8 cellular contexts compared by ENCODE assay signal in genomic region chrX:21374994-21375794, GRCh38. TPM values are rescaled to one million over a fixed set of nuclear protein-coding genes. Genes with fewer than 3 reads are reported as not detected.
DNase-seq lines count a peak whose midpoint lies in the region; ATAC-seq and TF ChIP-seq lines count a peak whose summit lies in the region.

No MANE protein-coding gene starts in this region.

- H3K4me1 ChIP-seq in body of pancreas, result peaks cover 3% of the 10 kb centered on the region
- H3K4me1 ChIP-seq in lung (ENCODE audit: control insufficient read depth in 2 of 2, insufficient read depth in 2 of 2, low read length in 2 of 2), result peaks cover 0 to 6% of the 10 kb centered on the region in 2 donors
- peaks cover 0 to 3% of the 10 kb centered on the region in 2 donors for H3K4me1 ChIP-seq in uterus

- no peaks in the 10 kb centered on the region for H3K36me3 ChIP-seq in body of pancreas (replicated peaks in 1 of 2; ENCODE audit: insufficient read depth in 1 of 2, low read depth in 2 of 2)
- H3K36me3 ChIP-seq in lung (ENCODE audit: control insufficient read depth in 2 of 2, insufficient read depth in 2 of 2, low read length in 2 of 2), result no peaks in the 10 kb centered on the region
- H3K36me3 ChIP-seq in uterus, result no peaks in the 10 kb centered on the region

- H3K27me3 ChIP-seq in body of pancreas (no peaks in the 10 kb centered on the region), lung (ENCODE audit: control insufficient read depth, insufficient read depth) (no peaks in the 10 kb centered on the region), uterus (peaks cover 0 to 15% of the 10 kb centered on the region in 2 donors)

- H3K4me3 ChIP-seq in body of pancreas (peak overlapping the region; percentile 13 to 37), lung (peak overlapping the region; percentile 17), uterus (peak overlapping the region; percentile 16 to 34)

- H3K9me3 ChIP-seq in body of pancreas (no peaks in the 10 kb centered on the region), lung (ENCODE audit: control insufficient read depth in 2 of 2, insufficient read depth in 1 of 2, low read length in 1 of 2) (peaks cover 0 to 6% of the 10 kb centered on the region in 2 donors), uterus (no peaks in the 10 kb centered on the region)

- peak; percentile 57 for DNase-seq in activated effector memory CD4-positive, alpha-beta T cell treated with anti-CD3 and anti-CD28 coated beads, Interleukin-2, amount 50 U/mL, for 16 hours
- DNase-seq in activated effector memory CD4-positive, alpha-beta T cell treated with Interleukin-2 at 50 U/mL for 16 hours, result no peak
- peak in 2 of 4 donors; percentile 11 to 13 for DNase-seq in body of pancreas
- DNase-seq in lung (ENCODE audit: low spot score), result no peak
- no peak for DNase-seq in uterus
- no peak for DNase-seq in occipital lobe (lab: John Stamatoyannopoulos, UW)

- TF ChIP-seq CTCF in body of pancreas (IDR thresholded peaks at IDR 0.05) (no peak), lung (IDR thresholded peaks at IDR 0.05; ENCODE audit: control extremely low read depth, extremely low read depth) (no peak), uterus (IDR thresholded peaks at IDR 0.05) (no peak)

- H3K27ac ChIP-seq in body of pancreas, result peak overlapping the region in 3 of 4 donors; percentile 69 to 74 (median 70)
- H3K27ac ChIP-seq in lung (ENCODE audit: low read depth in 1 of 2, low read length in 1 of 2), result no peak overlapping the region
- H3K27ac ChIP-seq in uterus, result no peak overlapping the region

- ATAC-seq in HG03378 (IDR thresholded peaks at IDR 0.05; ENCODE audit: unreplicated experiment) (peak; percentile 16), body of pancreas (no peak), lung (ENCODE audit: insufficient read depth, low FRiP score) (no peak), GM19324 (IDR thresholded peaks at IDR 0.05; ENCODE audit: low FRiP score, unreplicated experiment) (no peak)

- 3% methylated on average over 16 to 18 of the region's 48 CpGs for WGBS in body of pancreas, 2 donors
- WGBS in lung, 2 donors, result 3 to 29% methylated on average over 15 to 48 of the region's 48 CpGs

- intact Hi-C loops in body of pancreas (cut with DNase I), result no loop called here
- intact Hi-C loops in uterus (cut with DNase I; ENCODE audit: low total_unique reads), result no loop called here

- TF ChIP-seq POLR2A in body of pancreas (IDR thresholded peaks at IDR 0.05) (no peak), uterus (IDR thresholded peaks at IDR 0.05) (no peak)

RNA-seq across cellular contexts. Expression of gene CNKSR2, which starts 1.0 kb away (rescaled TPM):
- 10 to 100 TPM in 1 of 2 donors, 1 to 10 TPM in 1; 9.9 to 60.0 TPM for total RNA-seq in body of pancreas
- 10 to 100 TPM in 1 of 2 donors, 1 to 10 TPM in 1; 3.4 to 41.4 TPM for total RNA-seq in lung
- polyA plus RNA-seq in lung, result under 1 TPM; 0.74 to 0.79 TPM
- 10 to 100 TPM in 1 of 4 donors, 1 to 10 TPM in 1, not detected in 2; 4.8 to 20.2 TPM for total RNA-seq in uterus
- total RNA-seq in occipital lobe, result 200 TPM

Comparison
In these comparisons a context has a peak if more than half of its experiments do, and no peak if none do; other contexts are left out.
1. H3K27ac ChIP-seq: peak in body of pancreas (3 of 4); none in lung (0 of 2) and uterus (0 of 2).
2. Peak in every context shown above with its lines, with median percentiles within 50 percentile points of each other: H3K4me3 ChIP-seq.